In the genomic region with DNA sequence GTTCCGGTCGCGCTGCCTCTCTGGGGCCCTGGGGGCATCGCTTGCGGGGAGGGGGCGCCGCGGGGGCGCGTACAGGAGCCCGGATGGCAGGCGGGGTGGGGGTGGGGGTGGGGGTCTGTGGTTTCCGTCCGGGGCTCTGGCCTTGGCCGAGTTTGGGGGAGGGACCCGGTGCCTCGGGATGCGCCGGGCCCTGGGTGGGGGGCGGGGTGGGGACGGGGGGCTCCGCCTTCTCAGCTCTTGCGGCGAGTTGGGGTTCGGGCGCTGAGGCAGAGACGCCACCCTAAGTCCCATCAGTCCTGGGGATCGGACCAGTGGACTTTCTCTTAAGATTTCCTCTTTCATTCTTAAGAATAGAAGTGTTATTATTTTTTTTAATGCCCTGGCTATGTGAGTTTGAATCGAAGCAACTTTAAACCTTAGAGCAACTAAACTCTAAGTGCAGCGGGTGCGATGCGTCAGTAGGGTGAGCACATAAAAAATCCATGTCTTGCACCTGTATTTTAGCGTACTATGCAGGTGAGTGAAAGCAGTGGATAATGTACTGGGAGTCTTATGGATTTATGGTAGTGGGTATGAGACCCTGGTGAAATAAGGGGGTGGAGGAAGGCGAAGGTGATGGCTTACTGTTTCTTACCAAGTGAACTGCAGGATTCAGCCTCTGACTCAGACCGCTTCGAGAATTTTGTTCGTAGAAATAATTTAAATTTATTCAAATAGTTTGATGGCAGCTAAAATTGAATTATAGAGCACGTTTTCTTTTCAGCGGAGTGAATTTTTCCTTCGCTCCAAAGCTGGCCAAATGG, we compare ENCODE assay signal across 8 cellular contexts. TPM values are rescaled to one million over a fixed set of nuclear protein-coding genes. Genes with fewer than 3 reads are reported as not detected.
DNase-seq lines count a peak whose midpoint lies in the region; ATAC-seq and TF ChIP-seq lines count a peak whose summit lies in the region.

No MANE protein-coding gene starts in this region.

- H3K9me3 ChIP-seq in breast epithelium (no peaks in the 10 kb centered on the region), spleen (no peaks in the 10 kb centered on the region)

- H3K4me1 Mint-ChIP-seq in T-helper 1 cell treated with Interleukin-12 subunit alpha and Interleukin-12 subunit beta and Interleukin-4 antibody, amounts not matched to agents 30 μg/mL and 1 μg/mL, for 36 hours (ENCODE audit: low read depth), result peaks cover 37% of the 10 kb centered on the region

- H3K27ac ChIP-seq in breast epithelium (peak overlapping the region; percentile 99 to 100), spleen (peak overlapping the region; percentile 93 to 99 (median 97))

- no peaks in the 10 kb centered on the region for H3K9me3 Mint-ChIP-seq in T-helper 1 cell treated with Interleukin-12 subunit alpha and Interleukin-12 subunit beta and Interleukin-4 antibody, amounts not matched to agents 30 μg/mL and 1 μg/mL, for 36 hours

- TF ChIP-seq POLR2A in breast epithelium (IDR thresholded peaks at IDR 0.05), result no peak
- no peak for TF ChIP-seq POLR2A in spleen (IDR thresholded peaks at IDR 0.05)

- no peaks in the 10 kb centered on the region for H3K36me3 ChIP-seq in breast epithelium
- H3K36me3 ChIP-seq in spleen, result no peaks in the 10 kb centered on the region

- H3K4me3 ChIP-seq in breast epithelium, result peak overlapping the region; percentile 92 to 96 (median 96)
- H3K4me3 ChIP-seq in spleen, result peak overlapping the region; percentile 64 to 90 (median 81)

- peaks cover 15% of the 10 kb centered on the region for H3K27me3 Mint-ChIP-seq in T-helper 1 cell treated with Interleukin-12 subunit alpha and Interleukin-12 subunit beta and Interleukin-4 antibody, amounts not matched to agents 30 μg/mL and 1 μg/mL, for 36 hours (ENCODE audit: low read depth)

- H3K4me3 Mint-ChIP-seq in T-helper 1 cell treated with Interleukin-12 subunit alpha and Interleukin-12 subunit beta and Interleukin-4 antibody, amounts not matched to agents 30 μg/mL and 1 μg/mL, for 36 hours, result peak overlapping the region; percentile 96

- intact Hi-C loops in breast epithelium (cut with DNase I; ENCODE audit: low total_unique reads) (loop anchor here (5.0 kb wide), 1 partner anchor 1347 kb away; no protein-coding TSS in a partner anchor), spleen (cut with DNase I; ENCODE audit: low total_unique reads) (loop anchor here (10.0 kb wide), 1 partner anchor 615 kb away; no protein-coding TSS in a partner anchor)

- no peaks in the 10 kb centered on the region for H3K27me3 ChIP-seq in breast epithelium
- no peaks in the 10 kb centered on the region for H3K27me3 ChIP-seq in spleen (replicated peaks in 1 of 7)

- ATAC-seq in HG03196 (IDR thresholded peaks at IDR 0.05; ENCODE audit: unreplicated experiment) (peak; percentile 10), HG02610 (IDR thresholded peaks at IDR 0.05; ENCODE audit: unreplicated experiment) (no peak)

- TF ChIP-seq CTCF in breast epithelium (IDR thresholded peaks at IDR 0.05), result no peak
- TF ChIP-seq CTCF in spleen (IDR thresholded peaks at IDR 0.05 in 8 of 11, conservative IDR thresholded peaks at IDR 0.05 in 3 of 11), result no peak

- H3K4me1 ChIP-seq in breast epithelium (peaks cover 0 to 12% of the 10 kb centered on the region in 2 donors), spleen (peaks cover 35 to 61% (median 53%) of the 10 kb centered on the region in 6 donors)

- peaks cover 11% of the 10 kb centered on the region for H3K36me3 Mint-ChIP-seq in T-helper 1 cell treated with Interleukin-12 subunit alpha and Interleukin-12 subunit beta and Interleukin-4 antibody, amounts not matched to agents 30 μg/mL and 1 μg/mL, for 36 hours (ENCODE audit: low read depth)

- 1 to 2% (median 1%) methylated on average over 20 to 40 of the region's 40 CpGs for WGBS in spleen, 5 donors

- H3K27ac Mint-ChIP-seq in T-helper 1 cell treated with Interleukin-12 subunit alpha and Interleukin-12 subunit beta and Interleukin-4 antibody, amounts not matched to agents 30 μg/mL and 1 μg/mL, for 36 hours, result peak overlapping the region; percentile 89

- peak; percentile 30 for DNase-seq in NCI-H82 (lab: John Stamatoyannopoulos, UW)
- DNase-seq in NCI-H82 treated with DMSO at 0.1 percent for 48 hours (lab: John Stamatoyannopoulos, UW; ENCODE audit: unreplicated experiment), result no peak
- peak; percentile 30 to 53 for DNase-seq in breast epithelium (ENCODE audit: low spot score in 2 of 2)
- DNase-seq in iris pigment epithelial cell (ENCODE audit: low read depth), result peak; percentile 29
- no peak for DNase-seq in spleen

RNA-seq across cellular contexts. Expression of a gene that starts 0.8 kb away (rescaled TPM):
- 100 to 1,000 TPM; 419 to 687 (median 617) TPM for total RNA-seq in breast epithelium
- 100 to 1,000 TPM; 226 to 347 (median 270) TPM for total RNA-seq in spleen
- polyA plus RNA-seq in spleen, result 10 to 100 TPM; 48.6 to 100.0 (median 56.4) TPM

Comparison
In these comparisons a context has a peak if more than half of its experiments do, and no peak if none do; other contexts are left out.
1. DNase-seq: peak in NCI-H82 (single experiment), breast epithelium (2 of 2) and iris pigment epithelial cell (single experiment); none in NCI-H82 treated with DMSO at 0.1 percent for 48 hours (single experiment) and spleen (single experiment).